In the genomic region with DNA sequence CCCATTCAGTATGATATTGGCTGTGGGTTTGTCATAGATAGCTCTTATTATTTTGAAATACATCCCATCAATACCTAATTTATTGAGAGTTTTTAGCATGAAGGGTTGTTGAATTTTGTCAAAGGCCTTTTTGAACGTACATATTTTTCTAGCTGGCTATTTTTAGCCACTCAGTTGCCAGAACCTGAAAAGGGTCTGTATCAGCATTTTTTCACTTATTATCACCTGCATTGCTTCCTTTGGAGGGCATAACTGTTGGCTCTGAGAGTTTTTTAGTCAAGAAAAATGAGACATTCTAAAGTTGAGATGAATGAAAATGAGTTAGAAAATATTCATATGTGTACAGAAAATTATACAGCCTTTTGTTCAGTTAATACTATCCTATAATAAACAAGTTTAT, we compare ENCODE assay signal across 5 cellular contexts.
DNase-seq lines count a peak whose midpoint lies in the region; ATAC-seq, FAIRE-seq and TF ChIP-seq lines count a peak whose summit lies in the region.
"Not testable (repeated sequence)": the region's sequence is repeated elsewhere in the genome, so short reads cannot be mapped to it uniquely, and the experiment has no call there.

No MANE protein-coding gene starts in this region.

- not testable (repeated sequence) for H2BK5ac ChIP-seq in IMR-90 (ENCODE audit: low read depth, low read length, poor library complexity, severe bottlenecking)

- not testable (repeated sequence) for H2BK15ac ChIP-seq in IMR-90 (ENCODE audit: low read depth, low read length)

- H3K56ac ChIP-seq in IMR-90 (ENCODE audit: extremely low read depth, insufficient read depth, low read length): not testable (repeated sequence)

- H3K79me2 ChIP-seq in MM.1S (ENCODE audit: low read length): peaks cover 16% of the 10 kb centered on the region
- not testable (repeated sequence) for H3K79me2 ChIP-seq in HepG2 (ENCODE audit: insufficient read depth, low read length)

- not testable (repeated sequence) for H4K20me1 ChIP-seq in IMR-90 (ENCODE audit: insufficient read depth, low read length); MM.1S (ENCODE audit: insufficient read depth, low read length); HepG2 (ENCODE audit: insufficient read depth, low read length)

- not testable (repeated sequence) for ATAC-seq in IMR-90 (ENCODE audit: low read depth); HepG2

- BruUV-seq in IMR-90 (replicated peaks; lab: Mats Ljungman, UMichigan); HepG2 (replicated peaks; lab: Mats Ljungman, UMichigan): not testable (repeated sequence)

- TF ChIP-seq RAD21 in IMR-90 (IDR thresholded peaks at IDR 0.05; ENCODE audit: low read length); HepG2 (CRISPR knock-in tag; IDR thresholded peaks at IDR 0.05): not testable (repeated sequence)

- not testable (repeated sequence) for DNase-seq in IMR-90; SK-N-MC (ENCODE audit: low read depth, low spot score); HepG2 (ENCODE audit: low spot score)
- DNase-seq in MM.1S: peak; percentile 76

- H3K36me3 ChIP-seq in IMR-90 (ENCODE audit: control insufficient read depth, insufficient read depth, low read length); MM.1S (replicated peaks; ENCODE audit: insufficient read depth, low read length); SK-N-MC (ENCODE audit: insufficient read depth, low read length); HepG2 (replicated peaks in 1 of 2; ENCODE audit: control insufficient read depth in 1 of 2, insufficient read depth in 2 of 2, low read length in 2 of 2): not testable (repeated sequence)

- not testable (repeated sequence) for H3K9me2 ChIP-seq in MM.1S (replicated peaks; ENCODE audit: insufficient read depth, low read length)

- not testable (repeated sequence) for H4K5ac ChIP-seq in IMR-90 (ENCODE audit: low read depth, low read length)

- TF ChIP-seq CTCF in IMR-90 (conservative IDR thresholded peaks at IDR 0.05; ENCODE audit: low read depth, low read length); MM.1S (IDR thresholded peaks at IDR 0.05; ENCODE audit: low read length); HepG2 (CRISPR knock-in tag; IDR thresholded peaks at IDR 0.05): not testable (repeated sequence)

- H3K23ac ChIP-seq in IMR-90 (ENCODE audit: low read depth, low read length): not testable (repeated sequence)

- H2AFZ ChIP-seq in IMR-90 (replicated peaks; ENCODE audit: low read length, poor library complexity); MM.1S (ENCODE audit: low read length); HepG2 (ENCODE audit: low read length): not testable (repeated sequence)

- not testable (repeated sequence) for H3K4me2 ChIP-seq in IMR-90 (ENCODE audit: low read depth, low read length); HepG2 (ENCODE audit: low read depth, low read length)
- peak overlapping the region; percentile 50 for H3K4me2 ChIP-seq in MM.1S (ENCODE audit: low read depth, low read length)

- POLR2A ChIA-PET in IMR-90 (lab: Charles Lee; ENCODE audit: unreplicated experiment); HepG2 (lab: Yijun Ruan, JAX): not testable (repeated sequence)

- H4K91ac ChIP-seq in IMR-90 (ENCODE audit: insufficient read depth, low read depth, low read length): not testable (repeated sequence)

- H2AK5ac ChIP-seq in IMR-90 (ENCODE audit: low read depth, low read length): not testable (repeated sequence)

- H3K4me3 ChIP-seq in IMR-90 (ENCODE audit: insufficient read depth, low read depth, low read length); MM.1S (ENCODE audit: low read length); SK-N-MC; HepG2 (replicated peaks in 1 of 3; ENCODE audit: insufficient read depth in 1 of 3, low read depth in 2 of 3, low read length in 3 of 3): not testable (repeated sequence)

- not testable (repeated sequence) for H3K9me1 ChIP-seq in IMR-90 (ENCODE audit: insufficient read depth, low read length)

- H2BK20ac ChIP-seq in IMR-90 (ENCODE audit: low read depth, low read length): not testable (repeated sequence)

- CTCF ChIA-PET in IMR-90 (lab: Yijun Ruan, JAX); HepG2 (lab: Yijun Ruan, JAX; ENCODE audit: low intra/inter-chr PET ratio, low total read pairs): not testable (repeated sequence)

- H3K4ac ChIP-seq in IMR-90 (ENCODE audit: low read depth, low read length): not testable (repeated sequence)

- not testable (repeated sequence) for TF ChIP-seq POLR2A in IMR-90 (IDR thresholded peaks at IDR 0.05; ENCODE audit: low read depth, low read length); HepG2 (IDR thresholded peaks at IDR 0.05; ENCODE audit: insufficient read depth in 1 of 2, low read depth in 2 of 2, low read length in 2 of 2)

- not testable (repeated sequence) for H3K9ac ChIP-seq in IMR-90 (ENCODE audit: low read depth, low read length); MM.1S (ENCODE audit: low read length); SK-N-MC (ENCODE audit: insufficient read length); HepG2 (ENCODE audit: insufficient read depth, low read depth, low read length)

- peak; percentile 15 for FAIRE-seq in endometrium (lab: Jason Lieb, UNC)
- not testable (repeated sequence) for FAIRE-seq in HepG2 (lab: Jason Lieb, UNC)

- H3K79me1 ChIP-seq in IMR-90 (ENCODE audit: low read depth in 1 of 2, low read length in 2 of 2): not testable (repeated sequence)

- no CpG with 5 or more reads among the region's 1 CpG for WGBS in IMR-90 (ENCODE audit: extremely low coverage in 2 of 2, insufficient read length in 1 of 2), 2 experiments
- WGBS in HepG2 (ENCODE audit: low lambda C conversion rate): 93% methylated on average over 1 of the region's 1 CpG

- H3K18ac ChIP-seq in IMR-90 (ENCODE audit: low read depth, low read length): not testable (repeated sequence)

- not testable (repeated sequence) for TF ChIP-seq EP300 in HepG2 (IDR thresholded peaks at IDR 0.05; ENCODE audit: low read depth in 2 of 2, low read length in 2 of 2); HepG2 (CRISPR knock-in tag; IDR thresholded peaks at IDR 0.05; ENCODE audit: borderline replicate concordance)

- intact Hi-C loops in IMR-90 (cut with micrococcal nuclease); HepG2 (cut with micrococcal nuclease; ENCODE audit: unreplicated experiment): not testable (repeated sequence)

- H3K9me3 ChIP-seq in IMR-90 (ENCODE audit: control insufficient read depth, insufficient read depth, low read length); MM.1S (replicated peaks; ENCODE audit: insufficient read depth, low read length); SK-N-MC (ENCODE audit: low read depth, low read length); HepG2 (ENCODE audit: low read length): not testable (repeated sequence)

- H3K27me3 ChIP-seq in IMR-90 (ENCODE audit: control insufficient read depth, insufficient read depth, low read length); MM.1S (replicated peaks; ENCODE audit: insufficient read depth, low read length); HepG2 (ENCODE audit: control insufficient read depth in 1 of 2, insufficient read depth in 2 of 2, low read length in 2 of 2): not testable (repeated sequence)

- H3K14ac ChIP-seq in IMR-90 (replicated peaks; ENCODE audit: low read depth, low read length): not testable (repeated sequence)

- dilution Hi-C loops in IMR-90 (cut with HindIII; ENCODE audit: low sequenced_read_pairs, unreplicated experiment): not testable (repeated sequence)

- in situ Hi-C loops in IMR-90 (cut with MboI; ENCODE audit: low sequenced_read_pairs); HepG2 (cut with HindIII; ENCODE audit: extremely low pct_ligation_motif_present, low pct_unique_long_range_greater_than_20kb): not testable (repeated sequence)

- H3K4me1 ChIP-seq in IMR-90 (ENCODE audit: control insufficient read depth, insufficient read depth, low read length): not testable (repeated sequence)
- H3K4me1 ChIP-seq in MM.1S (ENCODE audit: low read length): peaks cover 36% of the 10 kb centered on the region
- peaks cover 14% of the 10 kb centered on the region for H3K4me1 ChIP-seq in HepG2 (ENCODE audit: insufficient read depth, low read length)

- H3K27ac ChIP-seq in IMR-90 (ENCODE audit: insufficient read depth, low read length); HepG2 (ENCODE audit: extremely low read length, insufficient read depth, low read length): not testable (repeated sequence)
- peak overlapping the region; percentile 17; the same call in 1 of the 2 replicates for H3K27ac ChIP-seq in MM.1S (ENCODE audit: low read length)
- peak overlapping the region; percentile 73; the same call in 1 of the 2 replicates for H3K27ac ChIP-seq in SK-N-MC

- H2BK120ac ChIP-seq in IMR-90 (ENCODE audit: low read depth, low read length): not testable (repeated sequence)

- H3F3A ChIP-seq in MM.1S (ENCODE audit: insufficient read depth, low read length): peaks cover 25% of the 10 kb centered on the region

- not testable (repeated sequence) for H2AK9ac ChIP-seq in IMR-90 (replicated peaks; ENCODE audit: low read depth, low read length, poor library complexity)

- not testable (repeated sequence) for H4K8ac ChIP-seq in IMR-90 (ENCODE audit: low read depth in 2 of 2, low read length in 2 of 2)

TF ChIP-seq in IMR-90, 13 proteins besides CTCF, POLR2A, EP300 and RAD21:
- TF ChIP-seq MAFK (IDR thresholded peaks at IDR 0.05; ENCODE audit: low read depth, low read length): peak; percentile 59

TF ChIP-seq in HepG2, 621 proteins besides CTCF, POLR2A, EP300 and RAD21:
- TF ChIP-seq MAFF (IDR thresholded peaks at IDR 0.05; ENCODE audit: low read depth, low read length): peak; percentile 70
- TF ChIP-seq MAFK (conservative IDR thresholded peaks at IDR 0.05 in 1 of 2, IDR thresholded peaks at IDR 0.05 in 1 of 2; ENCODE audit: low read length in 2 of 2): peak; percentile 52 to 78
